ENCODE assay signal across 8 cellular contexts in the genomic region with DNA sequence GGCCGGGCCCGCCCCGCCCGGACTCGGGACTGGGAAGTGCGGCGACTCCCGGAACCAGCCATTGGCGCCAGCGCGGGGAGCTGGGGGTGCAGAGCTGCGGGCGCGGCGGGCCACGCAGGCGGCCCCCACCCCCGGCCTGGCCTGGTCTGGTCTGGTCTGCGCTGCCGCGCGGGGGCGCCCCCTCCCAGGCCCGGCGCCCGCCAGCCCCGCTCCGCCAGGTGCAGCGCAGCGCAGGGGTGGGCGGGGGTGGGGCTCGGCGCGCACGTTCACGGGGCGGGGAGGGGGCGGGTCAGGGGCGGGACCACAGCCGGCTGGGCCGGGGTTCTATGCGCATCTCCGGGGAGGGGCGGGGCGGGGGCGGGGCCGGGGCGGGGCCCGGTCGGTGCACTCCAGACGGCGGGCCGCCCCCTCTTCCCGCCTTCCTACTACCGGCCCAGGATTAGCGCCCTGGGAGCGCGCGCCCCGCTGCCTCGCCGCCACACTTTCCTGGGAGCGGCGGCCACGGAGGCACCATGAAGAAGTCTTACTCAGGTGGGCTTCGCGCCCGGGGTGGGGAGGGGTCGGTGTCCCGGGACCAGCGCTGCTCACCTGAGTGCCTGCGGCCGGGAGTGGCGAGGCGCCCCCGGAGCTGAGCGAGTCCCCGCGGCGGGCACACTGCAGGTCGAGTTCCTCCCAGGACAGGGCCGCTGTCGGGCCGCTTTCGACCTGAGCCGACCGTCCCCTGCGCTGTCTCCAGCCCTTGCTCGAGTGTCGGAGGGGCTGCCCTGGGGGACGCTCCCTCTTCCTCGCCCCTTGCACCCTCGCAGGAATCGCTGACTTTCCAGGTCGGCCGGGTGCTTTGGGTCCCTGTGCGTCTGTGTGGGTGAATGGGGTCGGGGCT.
DNase-seq lines count a peak whose midpoint lies in the region; ATAC-seq and TF ChIP-seq lines count a peak whose summit lies in the region.

No MANE protein-coding gene starts in this region.

- ATAC-seq in HG03196 (IDR thresholded peaks at IDR 0.05; ENCODE audit: unreplicated experiment): peak; percentile 65

- H3K27ac ChIP-seq in AG04450 (ENCODE audit: low read depth, low read length) (no peak overlapping the region), osteoblast (ENCODE audit: low read depth, low read length) (peak overlapping the region; percentile 67), urinary bladder (ENCODE audit: low read depth) (no peak overlapping the region)

- H3K27me3 ChIP-seq in AG04450 (ENCODE audit: control insufficient read depth, insufficient read depth, low read length) (no peaks in the 10 kb centered on the region), osteoblast (ENCODE audit: insufficient read depth, low read length) (no peaks in the 10 kb centered on the region)

- no peaks in the 10 kb centered on the region for H3K36me3 Mint-ChIP-seq in activated T-helper 1 cell treated with anti-CD3 and anti-CD28 coated beads, Interleukin-12 subunit alpha, Interleukin-12 subunit beta, Interleukin-2, Interleukin-4 antibody, amounts not matched to agents 30 ng/mL and 10 ng/mL and 1 ng/mL, durations not matched to agents 14 hours and 24 hours and 36 hours (ENCODE audit: low read depth)

- POLR2A ChIA-PET in AG04450 (lab: Yijun Ruan, JAX): interaction anchor here (0.6 kb wide), 1 partner anchor 33 kb away, joined by 3 read pairs; no protein-coding TSS in a partner anchor

- in situ Hi-C loops in GM18951 (cut with MboI; ENCODE audit: low sequenced_read_pairs, unreplicated experiment): no loop called here

- CTCF ChIA-PET in AG04450 (lab: Charles Lee): no interaction called here

- intact Hi-C loops in activated T-helper 1 cell treated with anti-CD3 and anti-CD28 coated beads, Interleukin-12 subunit alpha, Interleukin-12 subunit beta, Interleukin-2, Interleukin-4 antibody, amounts not matched to agents 30 ng/mL and 10 ng/mL and 1 ng/mL, durations not matched to agents 14 hours and 24 hours and 36 hours (cut with micrococcal nuclease): no loop called here

- H3K79me2 ChIP-seq in osteoblast (ENCODE audit: insufficient read depth, low read length): peaks cover 6% of the 10 kb centered on the region

- H2AFZ ChIP-seq in osteoblast (ENCODE audit: low read length): peak overlapping the region; percentile 31

- no peaks in the 10 kb centered on the region for H4K20me1 ChIP-seq in osteoblast (ENCODE audit: insufficient read depth, low read length)

- H3K9me3 Mint-ChIP-seq in activated T-helper 1 cell treated with anti-CD3 and anti-CD28 coated beads, Interleukin-12 subunit alpha, Interleukin-12 subunit beta, Interleukin-2, Interleukin-4 antibody, amounts not matched to agents 30 ng/mL and 10 ng/mL and 1 ng/mL, durations not matched to agents 14 hours and 24 hours and 36 hours: no peaks in the 10 kb centered on the region

- WGBS in urinary bladder: 6% methylated on average over 98 of the region's 98 CpGs

- no peak for DNase-seq in AG04450 (ENCODE audit: low read depth, low spot score)
- DNase-seq in NOMO-1 treated with DMSO at 0.1 percent for 48 hours (lab: John Stamatoyannopoulos, UW; ENCODE audit: unreplicated experiment): peak; percentile 28
- DNase-seq in activated T-helper 1 cell treated with anti-CD3 and anti-CD28 coated beads, Interleukin-12 subunit alpha, Interleukin-12 subunit beta, Interleukin-2, Interleukin-4 antibody, amounts not matched to agents 30 ng/mL and 10 ng/mL and 1 ng/mL, durations not matched to agents 14 hours and 24 hours and 36 hours (ENCODE audit: low spot score): peak; percentile 56
- peak; percentile 60 for DNase-seq in fibroblast of villous mesenchyme (ENCODE audit: low read depth)
- DNase-seq in osteoblast (ENCODE audit: insufficient read length, low spot score, missing footprints): peak; percentile 97

- H3K36me3 ChIP-seq in osteoblast (ENCODE audit: insufficient read depth, low read length) (no peaks in the 10 kb centered on the region), urinary bladder (ENCODE audit: insufficient read depth) (no peaks in the 10 kb centered on the region)

- peaks cover 42% of the 10 kb centered on the region for H3K4me1 ChIP-seq in osteoblast (ENCODE audit: insufficient read depth, low read length)
- no peaks in the 10 kb centered on the region for H3K4me1 ChIP-seq in urinary bladder (ENCODE audit: insufficient read depth)

- peaks cover 19% of the 10 kb centered on the region for H3K4me1 Mint-ChIP-seq in activated T-helper 1 cell treated with anti-CD3 and anti-CD28 coated beads, Interleukin-12 subunit alpha, Interleukin-12 subunit beta, Interleukin-2, Interleukin-4 antibody, amounts not matched to agents 30 ng/mL and 10 ng/mL and 1 ng/mL, durations not matched to agents 14 hours and 24 hours and 36 hours (ENCODE audit: low read depth)

- peak overlapping the region; percentile 81 for H3K4me2 ChIP-seq in osteoblast (ENCODE audit: insufficient read depth, low read length)

- H3K4me3 ChIP-seq in AG04450 (ENCODE audit: low read depth, low read length) (peak overlapping the region; percentile 67), fibroblast of villous mesenchyme (ENCODE audit: low read depth, low read length) (peak overlapping the region; percentile 73), osteoblast (ENCODE audit: insufficient read depth, low read length) (peak overlapping the region; percentile 76), urinary bladder (ENCODE audit: low read depth, low read length) (peak overlapping the region; percentile 47)

- H3K27me3 Mint-ChIP-seq in activated T-helper 1 cell treated with anti-CD3 and anti-CD28 coated beads, Interleukin-12 subunit alpha, Interleukin-12 subunit beta, Interleukin-2, Interleukin-4 antibody, amounts not matched to agents 30 ng/mL and 10 ng/mL and 1 ng/mL, durations not matched to agents 14 hours and 24 hours and 36 hours (ENCODE audit: insufficient read depth): peaks cover 32% of the 10 kb centered on the region

- TF ChIP-seq CTCF in AG04450 (IDR thresholded peaks at IDR 0.05; ENCODE audit: low read depth, low read length) (no peak), fibroblast of villous mesenchyme (IDR thresholded peaks at IDR 0.05; ENCODE audit: insufficient read depth, low read depth, low read length) (no peak), osteoblast (IDR thresholded peaks at IDR 0.05; ENCODE audit: extremely low read depth, low read depth, low read length) (no peak)

- H3K9me3 ChIP-seq in AG04450 (ENCODE audit: control insufficient read depth, insufficient read depth, low read length): no peaks in the 10 kb centered on the region; the same call in 1 of the 2 replicates
- H3K9me3 ChIP-seq in osteoblast (ENCODE audit: low read depth, low read length): no peaks in the 10 kb centered on the region

- peak overlapping the region; percentile 67 for H3K27ac Mint-ChIP-seq in activated T-helper 1 cell treated with anti-CD3 and anti-CD28 coated beads, Interleukin-12 subunit alpha, Interleukin-12 subunit beta, Interleukin-2, Interleukin-4 antibody, amounts not matched to agents 30 ng/mL and 10 ng/mL and 1 ng/mL, durations not matched to agents 14 hours and 24 hours and 36 hours

- peak; percentile 47 for TF ChIP-seq POLR2A in GM18951 (IDR thresholded peaks at IDR 0.05; ENCODE audit: extremely low read depth, insufficient read depth, insufficient read length)

- peak overlapping the region; percentile 60 for H3K4me3 Mint-ChIP-seq in activated T-helper 1 cell treated with anti-CD3 and anti-CD28 coated beads, Interleukin-12 subunit alpha, Interleukin-12 subunit beta, Interleukin-2, Interleukin-4 antibody, amounts not matched to agents 30 ng/mL and 10 ng/mL and 1 ng/mL, durations not matched to agents 14 hours and 24 hours and 36 hours
